Comparison of ENCODE assay signal across 1 cellular context in the genomic region with DNA sequence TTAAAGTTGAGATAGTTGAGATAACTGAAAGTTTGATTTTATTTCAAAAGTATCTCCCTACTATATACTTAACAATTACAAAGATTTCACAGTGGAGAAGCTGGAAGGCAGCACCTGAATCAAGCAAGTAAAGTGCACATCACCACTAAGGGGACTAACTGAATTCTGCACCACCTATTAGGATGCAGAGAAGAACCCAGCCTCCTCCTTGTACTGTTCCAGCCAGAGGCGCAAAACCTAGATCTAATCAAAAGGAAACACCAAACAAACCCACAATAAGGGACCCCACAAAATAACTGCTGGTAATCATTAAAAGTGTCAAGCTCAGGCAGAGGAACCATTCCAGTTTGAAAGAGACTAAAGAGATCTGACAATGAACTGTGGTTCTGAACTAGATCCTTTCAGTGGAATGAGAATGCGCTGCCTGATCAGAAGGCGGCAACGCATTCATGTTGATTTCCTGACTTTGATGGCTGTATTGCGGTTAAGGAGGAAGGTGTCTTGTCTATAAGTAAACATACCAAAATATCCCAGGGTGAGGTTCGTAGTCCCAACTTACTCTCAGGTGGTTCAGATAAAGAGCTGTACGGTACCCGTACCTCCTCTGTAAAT.
TF ChIP-seq lines count a peak whose summit lies in the region.

No MANE protein-coding gene starts in this region.

TF ChIP-seq in GM12878, 131 proteins besides CTCF, POLR2A, EP300 and RAD21:
- TF ChIP-seq BMI1 (IDR thresholded peaks at IDR 0.05; ENCODE audit: borderline replicate concordance) (no peak), RUNX3 (IDR thresholded peaks at IDR 0.05; ENCODE audit: low read length) (0 out of 2 replicates have a peak, but pooled peaks have one; percentile 9)
